In the genomic region with DNA sequence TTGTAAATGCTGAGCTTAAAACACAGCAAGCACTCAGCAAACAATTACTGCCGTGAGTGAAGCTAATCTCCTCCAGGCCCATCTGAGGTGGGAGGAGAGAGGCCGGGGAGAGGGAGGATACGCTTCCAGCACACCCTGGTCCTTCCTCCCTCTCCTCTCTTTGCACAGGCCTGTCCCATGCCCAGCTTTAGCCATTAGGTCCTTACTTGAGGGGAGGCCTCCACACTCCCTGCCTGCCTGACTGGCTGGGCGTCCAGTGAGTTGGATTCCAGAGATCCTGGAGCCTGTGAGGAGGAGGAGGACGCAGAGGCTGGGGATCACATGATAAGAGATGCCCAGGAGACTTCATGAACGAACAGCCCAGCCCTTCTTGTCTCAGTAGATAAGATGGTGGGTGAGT, we compare ENCODE assay signal across 1 cellular context.
TF ChIP-seq lines count a peak whose summit lies in the region.

No MANE protein-coding gene starts in this region.

TF ChIP-seq in H1, 55 proteins besides CTCF, POLR2A, EP300 and RAD21:
- no peak for TF ChIP-seq YY1 (IDR thresholded peaks at IDR 0.05; ENCODE audit: low read depth, low read length)
- no peak for TF ChIP-seq SUZ12 (IDR thresholded peaks at IDR 0.05; ENCODE audit: low read length)
- no peak for TF ChIP-seq NRF1 (IDR thresholded peaks at IDR 0.05; ENCODE audit: low read depth, low read length)
- TF ChIP-seq, protein P1, sequence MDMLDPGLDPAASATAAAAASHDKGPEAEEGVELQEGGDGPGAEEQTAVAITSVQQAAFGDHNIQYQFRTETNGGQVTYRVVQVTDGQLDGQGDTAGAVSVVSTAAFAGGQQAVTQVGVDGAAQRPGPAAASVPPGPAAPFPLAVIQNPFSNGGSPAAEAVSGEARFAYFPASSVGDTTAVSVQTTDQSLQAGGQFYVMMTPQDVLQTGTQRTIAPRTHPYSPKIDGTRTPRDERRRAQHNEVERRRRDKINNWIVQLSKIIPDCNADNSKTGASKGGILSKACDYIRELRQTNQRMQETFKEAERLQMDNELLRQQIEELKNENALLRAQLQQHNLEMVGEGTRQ (IDR thresholded peaks at IDR 0.05; ENCODE audit: low read length): no peak
- TF ChIP-seq SP2 (IDR thresholded peaks at IDR 0.05; ENCODE audit: low read length): no peak
- no peak for TF ChIP-seq JUN (IDR thresholded peaks at IDR 0.05; ENCODE audit: low read depth, low read length)
- TF ChIP-seq HDAC6 (IDR thresholded peaks at IDR 0.05; ENCODE audit: low read depth, low read length): no peak
- TF ChIP-seq TAF1 (IDR thresholded peaks at IDR 0.05; ENCODE audit: low read depth, low read length): no peak
- no peak for TF ChIP-seq CEBPB (IDR thresholded peaks at IDR 0.05; ENCODE audit: low read depth, low read length)
- TF ChIP-seq TBP (IDR thresholded peaks at IDR 0.05; ENCODE audit: low read depth, low read length): no peak
- TF ChIP-seq RNF2 (IDR thresholded peaks at IDR 0.05; ENCODE audit: borderline replicate concordance, low read depth, low read length, missing control alignments, poor library complexity, severe bottlenecking): no peak
- TF ChIP-seq NANOG (IDR thresholded peaks at IDR 0.05; ENCODE audit: insufficient read depth, low read depth, low read length, poor library complexity, severe bottlenecking): no peak
- TF ChIP-seq SP4 (IDR thresholded peaks at IDR 0.05; ENCODE audit: low read length): no peak
- no peak for TF ChIP-seq CTBP2 (IDR thresholded peaks at IDR 0.05; ENCODE audit: borderline replicate concordance, insufficient read depth, insufficient read length, low read length)
